16 cellular contexts compared by ENCODE assay signal in genomic region chr18:35730738-35731370, GRCh38.
DNase-seq lines count a peak whose midpoint lies in the region; ATAC-seq and TF ChIP-seq lines count a peak whose summit lies in the region.
"Had no signal": no experiment of that assay in that cellular context is flagged by ENCODE, and none has a peak within 500 bp of the region (broad histone marks: within the 10 kb centered on the region; RNA-seq: fewer than 3 reads in every experiment).

No MANE protein-coding gene starts in this region.

- H2BK15ac ChIP-seq in mesenchymal stem cell (ENCODE audit: low read depth, poor library complexity, severe bottlenecking): no peak overlapping the region

- no peaks in the 10 kb centered on the region for H3K36me3 ChIP-seq in ACC112 (ENCODE audit: insufficient read depth, low read length)
- H3K36me3 ChIP-seq in mesenchymal stem cell (ENCODE audit: control insufficient read depth in 1 of 2, insufficient read depth in 2 of 2, low read depth in 1 of 2, low read length in 2 of 2): no peaks in the 10 kb centered on the region
- H3K36me3 ChIP-seq in A673 (ENCODE audit: insufficient read depth, low read length, poor library complexity, severe bottlenecking): no peaks in the 10 kb centered on the region
- H3K36me3 ChIP-seq: vagina had no signal

- no peak overlapping the region for H3K23ac ChIP-seq in mesenchymal stem cell (ENCODE audit: low read length in 2 of 2)

- H3K4ac ChIP-seq in mesenchymal stem cell (ENCODE audit: low read depth in 1 of 2, low read length in 2 of 2): no peak overlapping the region

- no peaks in the 10 kb centered on the region for H3K9me3 ChIP-seq in mesenchymal stem cell (ENCODE audit: control insufficient read depth, low read length)
- H3K9me3 ChIP-seq in A673 (ENCODE audit: low read depth, low read length, poor library complexity, severe bottlenecking): no peaks in the 10 kb centered on the region
- H3K9me3 ChIP-seq: vagina had no signal

- H3K14ac ChIP-seq in mesenchymal stem cell (ENCODE audit: low read length in 2 of 2): no peak overlapping the region

- CTCF ChIA-PET in RWPE1 (lab: Yijun Ruan, JAX) (interaction anchor here (0.8 kb wide), 1 partner anchor 93 kb away, joined by 3 read pairs; no protein-coding TSS in a partner anchor), A673 (lab: Charles Lee) (no interaction called here)

- peak overlapping the region; percentile 68 for H2AFZ ChIP-seq in ACC112 (ENCODE audit: low read length, unreplicated experiment)
- H2AFZ ChIP-seq in mesenchymal stem cell (ENCODE audit: low read depth, low read length): no peak overlapping the region

- no peak overlapping the region for H4K8ac ChIP-seq in mesenchymal stem cell (ENCODE audit: low read length)

- no peak overlapping the region for H2AK5ac ChIP-seq in mesenchymal stem cell (ENCODE audit: low read length, severe bottlenecking)

- POLR2A ChIA-PET in RWPE1 (lab: Yijun Ruan, JAX; ENCODE audit: low non-redundant PET) (no interaction called here), A673 (lab: Charles Lee; ENCODE audit: low non-redundant PET) (interaction anchor here (0.6 kb wide), 1 partner anchor 101 kb away, joined by 10 read pairs; no protein-coding TSS in a partner anchor)

- no peak for TF ChIP-seq CTCF in chondrocyte (IDR thresholded peaks at IDR 0.05)
- no peak for TF ChIP-seq CTCF in RWPE1 (conservative IDR thresholded peaks at IDR 0.05; ENCODE audit: low read depth)
- TF ChIP-seq CTCF in A673 (conservative IDR thresholded peaks at IDR 0.05; ENCODE audit: low read depth, low read length): no peak

- no TSS peak for BruUV-seq in A673 (replicated peaks; lab: Mats Ljungman, UMichigan)

- H3K9me3 Mint-ChIP-seq in chondrocyte (ENCODE audit: low read depth): peaks cover 15% of the 10 kb centered on the region

- no peak overlapping the region for H3K27ac ChIP-seq in ACC112 (ENCODE audit: low read depth, low read length)
- no peak overlapping the region for H3K27ac ChIP-seq in mesenchymal stem cell (ENCODE audit: low read length, poor library complexity, severe bottlenecking)
- no peak overlapping the region for H3K27ac ChIP-seq in RWPE1
- H3K27ac ChIP-seq in A673 (ENCODE audit: low read depth, low read length, poor library complexity, severe bottlenecking): no peak overlapping the region
- H3K27ac ChIP-seq: epithelial cell of prostate, vagina had no signal

- H3K27ac Mint-ChIP-seq in chondrocyte (ENCODE audit: unreplicated experiment): no peak overlapping the region
- H3K27ac Mint-ChIP-seq: activated naive CD4-positive, alpha-beta T cell treated with anti-CD3 and anti-CD28 coated beads, Interleukin-2, amount 50 U/mL, for 24 hours had no signal

- no peak for ATAC-seq in HG02973 (IDR thresholded peaks at IDR 0.05; ENCODE audit: unreplicated experiment)

- DNase-seq in LHCN-M2 (ENCODE audit: low read depth) (peak; percentile 26), chondrocyte (ENCODE audit: low spot score) (no peak), mesenchymal stem cell (no peak), epidermal melanocyte (ENCODE audit: insufficient read length, low spot score) (no peak), RWPE1 (ENCODE audit: low spot score) (no peak), A673 (ENCODE audit: low spot score) (no peak)
- DNase-seq: EL; mesendoderm; NCI-H187; stimulated activated CD4-positive, alpha-beta T cell treated with anti-CD3 and anti-CD28 coated beads, Interleukin-1b, Interleukin-23, amount 100 ng/mL, for 48 hours; SW 1271 had no signal

- no peaks in the 10 kb centered on the region for H3K27me3 Mint-ChIP-seq in chondrocyte (ENCODE audit: low read depth)
- H3K27me3 Mint-ChIP-seq: activated naive CD4-positive, alpha-beta T cell treated with anti-CD3 and anti-CD28 coated beads, Interleukin-2, amount 50 U/mL, for 24 hours had no signal

- no peak overlapping the region for H2BK5ac ChIP-seq in mesenchymal stem cell (ENCODE audit: low read depth, low read length, poor library complexity, severe bottlenecking)

- no peak overlapping the region for H3K18ac ChIP-seq in mesenchymal stem cell (ENCODE audit: low read depth in 1 of 2, low read length in 2 of 2)

- peaks cover 10% of the 10 kb centered on the region for H3K36me3 Mint-ChIP-seq in chondrocyte (ENCODE audit: low read depth)
- H3K36me3 Mint-ChIP-seq: activated naive CD4-positive, alpha-beta T cell treated with anti-CD3 and anti-CD28 coated beads, Interleukin-2, amount 50 U/mL, for 24 hours had no signal

- peaks cover 21% of the 10 kb centered on the region for H3K4me1 Mint-ChIP-seq in chondrocyte (ENCODE audit: low read depth)
- H3K4me1 Mint-ChIP-seq: activated naive CD4-positive, alpha-beta T cell treated with anti-CD3 and anti-CD28 coated beads, Interleukin-2, amount 50 U/mL, for 24 hours had no signal

- H3K4me2 ChIP-seq in mesenchymal stem cell (ENCODE audit: low read length, poor library complexity, severe bottlenecking): no peak overlapping the region

- peak overlapping the region; percentile 39 for H3K9ac ChIP-seq in mesenchymal stem cell (ENCODE audit: low read length)

- H2BK120ac ChIP-seq in mesenchymal stem cell (ENCODE audit: low read depth, low read length): no peak overlapping the region

- H3K27me3 ChIP-seq in ACC112 (ENCODE audit: insufficient read depth, low read length) (peaks cover 4% of the 10 kb centered on the region), mesenchymal stem cell (ENCODE audit: control insufficient read depth in 1 of 2, insufficient read depth in 1 of 2, low read length in 2 of 2) (no peaks in the 10 kb centered on the region), A673 (replicated peaks; ENCODE audit: insufficient read depth, low read depth, low read length, poor library complexity) (no peaks in the 10 kb centered on the region)
- H3K27me3 ChIP-seq: vagina had no signal

- H3K4me3 Mint-ChIP-seq in chondrocyte (ENCODE audit: unreplicated experiment): peak overlapping the region; percentile 43
- H3K4me3 Mint-ChIP-seq: activated naive CD4-positive, alpha-beta T cell treated with anti-CD3 and anti-CD28 coated beads, Interleukin-2, amount 50 U/mL, for 24 hours had no signal

- no peak overlapping the region for H4K91ac ChIP-seq in mesenchymal stem cell (ENCODE audit: low read length)

- no peaks in the 10 kb centered on the region for H3K79me2 ChIP-seq in ACC112 (ENCODE audit: control insufficient read depth, insufficient read depth, low read length, unreplicated experiment)

- WGBS in mesenchymal stem cell: 81% methylated on average over 5 of the region's 12 CpGs

- no peaks in the 10 kb centered on the region for H3K79me1 ChIP-seq in mesenchymal stem cell (replicated peaks; ENCODE audit: low read length, poor library complexity, severe bottlenecking)

- H3K4me1 ChIP-seq in ACC112 (ENCODE audit: control insufficient read depth, insufficient read depth, low read length, unreplicated experiment): no peaks in the 10 kb centered on the region
- H3K4me1 ChIP-seq in mesenchymal stem cell (ENCODE audit: control insufficient read depth, insufficient read depth, low read depth, low read length): no peaks in the 10 kb centered on the region
- H3K4me1 ChIP-seq in A673 (ENCODE audit: insufficient read depth, low read length, poor library complexity, severe bottlenecking): no peaks in the 10 kb centered on the region
- H3K4me1 ChIP-seq: vagina had no signal

- H3K4me3 ChIP-seq in ACC112 (ENCODE audit: low read depth, low read length) (peak overlapping the region; percentile 74), mesenchymal stem cell (ENCODE audit: insufficient read depth in 1 of 2, low read depth in 1 of 2, low read length in 2 of 2) (peak overlapping the region in 1 of 2 experiments; percentile 45), A673 (ENCODE audit: low read depth, low read length, poor library complexity, severe bottlenecking) (no peak overlapping the region)
- H3K4me3 ChIP-seq: vagina had no signal

- intact Hi-C loops in A673 (cut with micrococcal nuclease; ENCODE audit: unreplicated experiment): no loop called here

- no peak overlapping the region for H2BK12ac ChIP-seq in mesenchymal stem cell (ENCODE audit: low read length in 2 of 2)
